Comparison of ENCODE assay signal across 21 cellular contexts in the genomic region with DNA sequence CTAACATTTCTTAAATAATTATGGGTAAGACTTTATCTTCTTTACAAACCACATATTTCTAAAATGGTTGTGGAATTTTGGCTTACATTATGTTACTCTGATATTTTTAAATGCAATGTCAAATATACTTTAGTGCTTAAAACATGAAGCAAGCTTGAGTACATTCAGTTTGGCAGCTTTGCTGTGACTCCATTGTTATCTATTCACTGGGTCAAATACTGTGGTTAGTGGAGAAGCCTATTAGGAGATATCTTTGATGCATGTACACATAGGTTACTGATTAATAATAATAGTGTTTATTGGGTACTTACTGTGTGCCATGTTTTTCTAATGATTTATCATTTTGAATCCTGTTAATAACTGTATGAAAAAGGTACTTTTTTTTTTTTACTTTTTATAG.
"Had no signal": no experiment of that assay in that cellular context is flagged by ENCODE, and none has a peak within 500 bp of the region (broad histone marks: within the 10 kb centered on the region; RNA-seq: fewer than 3 reads in every experiment).

No MANE protein-coding gene starts in this region.

- ATAC-seq: activated CD8-positive, alpha-beta T cell treated with anti-CD3 and anti-CD28 coated beads, Interleukin-2, amount 10 ng/mL, durations not matched to agents 7 days and 5 days; psoas muscle; right cardiac atrium; T-helper 17 cell; upper lobe of right lung had no signal

- H3K27ac Mint-ChIP-seq: activated CD4-positive, alpha-beta T cell treated with anti-CD3 and anti-CD28 coated beads, Interleukin-2, amount 10 ng/mL, durations not matched to agents 7 days and 5 days; activated CD8-positive, alpha-beta T cell treated with anti-CD3 and anti-CD28 coated beads, Interleukin-2, amount 10 ng/mL, durations not matched to agents 7 days and 5 days; activated naive CD8-positive, alpha-beta T cell; activated T-helper 17 cell treated with anti-CD3 and anti-CD28 coated beads, Interleukin-2, amount 50 U/mL, for 72 hours; natural killer cell treated with Interleukin-12 subunit alpha and Interleukin-12 subunit beta and Interleukin-15 and Interleukin-18, amount 100 ng/mL, for 72 hours; stimulated activated naive CD8-positive, alpha-beta T cell treated with anti-CD3 and anti-CD28 coated beads, Interleukin-15, Interleukin-2, amounts not matched to agents 100 ng/mL and 50 ng/mL, for 24 hours had no signal

- H3K4me3 Mint-ChIP-seq: activated CD4-positive, alpha-beta T cell treated with anti-CD3 and anti-CD28 coated beads, Interleukin-2, amount 10 ng/mL, durations not matched to agents 7 days and 5 days; activated CD8-positive, alpha-beta T cell treated with anti-CD3 and anti-CD28 coated beads, Interleukin-2, amount 10 ng/mL, durations not matched to agents 7 days and 5 days; activated naive CD8-positive, alpha-beta T cell; natural killer cell treated with Interleukin-12 subunit alpha and Interleukin-12 subunit beta and Interleukin-15 and Interleukin-18, amount 100 ng/mL, for 72 hours; stimulated activated naive CD8-positive, alpha-beta T cell treated with anti-CD3 and anti-CD28 coated beads, Interleukin-15, Interleukin-2, amounts not matched to agents 100 ng/mL and 50 ng/mL, for 24 hours had no signal

- DNase-seq: activated CD4-positive, alpha-beta T cell treated with anti-CD3 and anti-CD28 coated beads, Interleukin-2, amount 10 ng/mL, durations not matched to agents 7 days and 5 days; activated CD4-positive, CD25-positive, alpha-beta regulatory T cell treated with anti-CD3 and anti-CD28 coated beads, Interleukin-2, amount 50 U/mL, for 72 hours; activated CD8-positive, alpha-beta T cell treated with anti-CD3 and anti-CD28 coated beads, Interleukin-2, amount 10 ng/mL, durations not matched to agents 7 days and 5 days; activated T-cell treated with anti-CD3 and anti-CD28 coated beads, Interleukin-2, amount 50 U/mL, for 1 hour; cerebellar nuclear complex; cortex of kidney; midbrain; ovary; psoas muscle; right cardiac atrium; stimulated activated CD4-positive, alpha-beta T cell treated with anti-CD3 and anti-CD28 coated beads, Interleukin-4, amount 100 ng/mL, for 24 hours; substantia nigra; SW 1271; T-helper 17 cell; thyroid gland; upper lobe of right lung; WERI-Rb-1 had no signal

- H3K27me3 Mint-ChIP-seq: activated CD4-positive, alpha-beta T cell treated with anti-CD3 and anti-CD28 coated beads, Interleukin-2, amount 10 ng/mL, durations not matched to agents 7 days and 5 days; activated naive CD8-positive, alpha-beta T cell; activated T-helper 17 cell treated with anti-CD3 and anti-CD28 coated beads, Interleukin-2, amount 50 U/mL, for 72 hours; natural killer cell treated with Interleukin-12 subunit alpha and Interleukin-12 subunit beta and Interleukin-15 and Interleukin-18, amount 100 ng/mL, for 72 hours; stimulated activated naive CD8-positive, alpha-beta T cell treated with anti-CD3 and anti-CD28 coated beads, Interleukin-15, Interleukin-2, amounts not matched to agents 100 ng/mL and 50 ng/mL, for 24 hours; T-helper 17 cell had no signal
